In the genomic region with DNA sequence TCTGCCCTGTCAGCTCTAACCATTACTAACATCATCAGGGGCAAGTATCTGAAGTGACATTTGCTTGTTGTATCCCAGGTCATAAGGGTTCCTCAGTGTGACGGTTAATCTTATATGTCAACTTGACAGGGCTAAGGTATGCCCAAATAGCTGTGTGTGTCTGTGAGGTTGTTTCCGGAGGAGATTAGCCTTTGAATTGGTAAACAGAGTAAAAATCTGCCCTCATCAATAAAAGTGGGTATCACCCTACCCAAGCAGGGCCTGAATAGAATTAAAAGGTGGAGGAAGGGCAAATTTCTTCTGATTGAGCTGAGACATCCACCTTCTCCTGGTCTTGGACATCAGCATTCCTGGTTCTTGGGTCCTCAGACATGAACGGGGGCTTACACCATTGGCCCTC, we compare ENCODE assay signal across 35 cellular contexts. TPM values are rescaled to one million over a fixed set of nuclear protein-coding genes. Genes with fewer than 3 reads are reported as not detected.
"Had no signal": no experiment of that assay in that cellular context is flagged by ENCODE, and none has a peak within 500 bp of the region (broad histone marks: within the 10 kb centered on the region; RNA-seq: fewer than 3 reads in every experiment).

No MANE protein-coding gene starts in this region.

- H3K4me3 ChIP-seq: adrenal gland, coronary artery, esophagus squamous epithelium, gastroesophageal sphincter, heart right ventricle had no signal

- FAIRE-seq: astrocyte, bronchial epithelial cell had no signal

- H3K27me3 ChIP-seq: brain microvascular endothelial cell, esophagus squamous epithelium had no signal

- ATAC-seq: activated CD4-positive, alpha-beta T cell treated with anti-CD3 and anti-CD28 coated beads for 36 hours; activated CD8-positive, alpha-beta memory T cell treated with anti-CD3 and anti-CD28 coated beads, Interleukin-2, amount 10 ng/mL, durations not matched to agents 7 days and 5 days; activated CD8-positive, alpha-beta T cell treated with anti-CD3 and anti-CD28 coated beads, Interleukin-2, amount 10 ng/mL, durations not matched to agents 7 days and 5 days; activated naive CD8-positive, alpha-beta T cell treated with anti-CD3 and anti-CD28 coated beads, Interleukin-2, amount 50 U/mL, for 24 hours; effector memory CD8-positive, alpha-beta T cell; gastroesophageal sphincter; heart right ventricle; T-helper 17 cell had no signal

- H3K27ac ChIP-seq: adrenal gland, brain microvascular endothelial cell, coronary artery, esophagus squamous epithelium, gastroesophageal sphincter, heart right ventricle, WERI-Rb-1 had no signal

- DNase-seq: activated B cell treated with CpG ODN at 0.5 μM for 24 hours; activated CD4-positive, alpha-beta T cell treated with anti-CD3 and anti-CD28 coated beads for 36 hours; activated CD4-positive, alpha-beta T cell treated with anti-CD3 and anti-CD28 coated beads, Interleukin-2, amount 10 ng/mL, durations not matched to agents 7 days and 5 days; activated CD4-positive, alpha-beta T cell treated with anti-CD3 and anti-CD28 coated beads, Interleukin-2, amount 50 U/mL, for 4 hours; activated CD4-positive, CD25-positive, alpha-beta regulatory T cell treated with anti-CD3 and anti-CD28 coated beads, Interleukin-2, amount 50 U/mL, for 72 hours; activated CD8-positive, alpha-beta memory T cell treated with anti-CD3 and anti-CD28 coated beads, Interleukin-2, amount 10 ng/mL, durations not matched to agents 7 days and 5 days; activated CD8-positive, alpha-beta memory T cell treated with anti-CD3 and anti-CD28 coated beads, Interleukin-2, amount 50 U/mL, for 4 hours; activated CD8-positive, alpha-beta T cell treated with anti-CD3 and anti-CD28 coated beads, Interleukin-2, amount 10 ng/mL, durations not matched to agents 7 days and 5 days; activated effector memory CD4-positive, alpha-beta T cell treated with anti-CD3 and anti-CD28 coated beads, Interleukin-2, amount 50 U/mL, for 16 hours; activated naive CD4-positive, alpha-beta T cell treated with anti-CD3 and anti-CD28 coated beads for 36 hours; activated naive CD8-positive, alpha-beta T cell treated with anti-CD3 and anti-CD28 coated beads for 36 hours; activated naive CD8-positive, alpha-beta T cell treated with anti-CD3 and anti-CD28 coated beads, Interleukin-2, amount 50 U/mL, for 24 hours; activated T-cell treated with anti-CD3 and anti-CD28 coated beads, Interleukin-2, amount 50 U/mL, for 1 hour; activated T-cell treated with anti-CD3 and anti-CD28 coated beads, Interleukin-2, amount 50 U/mL, for 48 hours; adrenal gland; amygdala; brain microvascular endothelial cell; effector CD4-positive, alpha-beta T cell; effector memory CD8-positive, alpha-beta T cell; erythroblast; esophagus squamous epithelium; foreskin melanocyte; heart right ventricle; T-helper 1 cell; T-helper 17 cell; T1000; WERI-Rb-1 had no signal

- H3K36me3 ChIP-seq: adrenal gland, brain microvascular endothelial cell, esophagus squamous epithelium, gastroesophageal sphincter, heart right ventricle, WERI-Rb-1 had no signal

- H3K4me1 ChIP-seq: adrenal gland, gastroesophageal sphincter, heart right ventricle had no signal

- H3K9me3 ChIP-seq: adrenal gland, esophagus squamous epithelium, gastroesophageal sphincter, heart right ventricle had no signal

RNA-seq across cellular contexts. Expression of a gene that starts 12.8 kb away (rescaled TPM):
- total RNA-seq: activated CD8-positive, alpha-beta memory T cell treated with anti-CD3 and anti-CD28 coated beads, Interleukin-2, amount 10 ng/mL, durations not matched to agents 7 days and 5 days; activated T-helper 1 cell treated with anti-CD3 and anti-CD28 coated beads, Interleukin-12 subunit alpha, Interleukin-12 subunit beta, Interleukin-2, Interleukin-4 antibody, amounts not matched to agents 30 ng/mL and 10 ng/mL and 1 ng/mL, durations not matched to agents 14 hours and 24 hours and 36 hours; activated T-helper 2 cell treated with anti-CD3 and anti-CD28 coated beads, Interferon-gamma antibody, Interleukin-2, Interleukin-4, amounts not matched to agents 10 μg/mL and 5 μg/mL and 100 μg/mL, durations not matched to agents 14 hours and 24 hours and 36 hours; fibroblast of lung; fibroblast of villous mesenchyme had no signal
